ENCODE assay signal across 13 cellular contexts in genomic region chr3:31926543-31926942, GRCh38. TPM values are rescaled to one million over a fixed set of nuclear protein-coding genes. Genes with fewer than 3 reads are reported as not detected.
"Had no signal": no experiment of that assay in that cellular context is flagged by ENCODE, and none has a peak within 500 bp of the region (broad histone marks: within the 10 kb centered on the region; RNA-seq: fewer than 3 reads in every experiment).

No MANE protein-coding gene starts in this region.

- H3K36me3 Mint-ChIP-seq: mesothelial cell of epicardium, neural progenitor cell, T-cell had no signal

- H3K79me2 ChIP-seq: parathyroid adenoma had no signal

- H3K4me1 Mint-ChIP-seq: T-cell had no signal

- DNase-seq: activated CD4-positive, alpha-beta T cell treated with anti-CD3 and anti-CD28 coated beads, Interleukin-2, amount 10 ng/mL, durations not matched to agents 7 days and 5 days; brain microvascular endothelial cell; cerebellar nuclear complex; endodermal cell; erythroblast; hippocampal formation; T-cell; T1000; trophoblast cell; WERI-Rb-1 had no signal

- H3K27me3 ChIP-seq: brain microvascular endothelial cell, neural progenitor cell had no signal

- H3K9me3 Mint-ChIP-seq: endodermal cell, mesothelial cell of epicardium, neural progenitor cell, T-cell had no signal

- H3K4me1 ChIP-seq: parathyroid adenoma had no signal

- H3K4me2 ChIP-seq: neural progenitor cell had no signal

- H3K27ac ChIP-seq: brain microvascular endothelial cell, neural progenitor cell, parathyroid adenoma, WERI-Rb-1 had no signal

- H3K27me3 Mint-ChIP-seq: activated CD4-positive, alpha-beta T cell treated with anti-CD3 and anti-CD28 coated beads, Interleukin-2, amount 10 ng/mL, durations not matched to agents 7 days and 5 days; T-cell had no signal

- H2AFZ ChIP-seq: neural progenitor cell, parathyroid adenoma had no signal

- H3K36me3 ChIP-seq: brain microvascular endothelial cell, neural progenitor cell, WERI-Rb-1 had no signal

- H3K4me3 ChIP-seq: neural progenitor cell had no signal

- H3K4me3 Mint-ChIP-seq: activated CD4-positive, alpha-beta T cell treated with anti-CD3 and anti-CD28 coated beads, Interleukin-2, amount 10 ng/mL, durations not matched to agents 7 days and 5 days; endodermal cell; mesothelial cell of epicardium; neural progenitor cell; T-cell had no signal

- ATAC-seq: T-cell had no signal

- H3K27ac Mint-ChIP-seq: activated CD4-positive, alpha-beta T cell treated with anti-CD3 and anti-CD28 coated beads, Interleukin-2, amount 10 ng/mL, durations not matched to agents 7 days and 5 days; endodermal cell; mesothelial cell of epicardium; neural progenitor cell; T-cell had no signal

- H3K9ac ChIP-seq: neural progenitor cell, parathyroid adenoma had no signal

RNA-seq across cellular contexts. Expression of gene ZNF860, which starts 55.0 kb away (rescaled TPM):
- total RNA-seq: activated CD4-positive, alpha-beta T cell treated with anti-CD3 and anti-CD28 coated beads, Interleukin-2, amount 10 ng/mL, durations not matched to agents 7 days and 5 days had no signal
